Comparison of ENCODE assay signal across 8 cellular contexts in the genomic region with DNA sequence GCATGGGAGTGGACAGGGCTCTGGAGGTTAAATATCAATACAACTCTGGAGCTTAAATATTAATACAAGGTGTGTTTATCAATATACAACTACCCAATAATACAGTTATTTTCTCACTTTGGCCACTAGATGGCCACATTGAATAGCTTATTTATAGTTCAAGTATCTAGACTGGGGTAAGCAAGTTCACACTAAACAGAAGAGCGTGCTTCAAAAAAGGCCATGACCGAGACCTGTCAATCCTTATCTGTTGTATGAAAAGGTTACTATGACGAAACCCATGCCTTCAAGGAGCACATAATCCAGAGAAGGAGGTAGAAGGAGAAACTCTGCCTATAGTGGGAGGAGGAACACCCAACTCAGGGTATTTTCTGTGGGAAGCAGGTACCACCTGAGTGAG. TPM values are rescaled to one million over a fixed set of nuclear protein-coding genes. Genes with fewer than 3 reads are reported as not detected.
A peak's percentile ranks its signal among the peaks of the same experiment; 100 is the strongest.
DNase-seq lines count a peak whose midpoint lies in the region; ATAC-seq, FAIRE-seq and TF ChIP-seq lines count a peak whose summit lies in the region.

No MANE protein-coding gene starts in this region.

- no peaks in the 10 kb centered on the region for H3K9me3 ChIP-seq in GM23248 (ENCODE audit: low read depth)

- peak; percentile 81 for ATAC-seq in effector memory CD8-positive, alpha-beta T cell (replicated peaks)

- in situ Hi-C loops in GM23248 (cut with MboI), result loop anchor here (10.0 to 25.0 kb wide), 2 partner anchors 224 to 376 kb away; partner anchors contain the start of gene MAP1LC3C

- DNase-seq in stimulated activated CD4-positive, alpha-beta T cell treated with anti-CD3 and anti-CD28 coated beads, Interleukin-2, amount 100 ng/mL, for 4 hours (ENCODE audit: low read depth), result peak; percentile 1
- no peak for DNase-seq in stimulated activated CD4-positive, alpha-beta T cell treated with anti-CD3 and anti-CD28 coated beads, Interleukin-15, amount 100 ng/mL, for 24 hours
- peak; percentile 69 for DNase-seq in GM23248
- DNase-seq in LHCN-M2 (ENCODE audit: low read depth), result peak; percentile 72
- peak; percentile 73 for DNase-seq in RCC 7860 (ENCODE audit: low spot score)
- DNase-seq in effector memory CD8-positive, alpha-beta T cell, result peak; percentile 9 to 11 (median 9)
- no peak for DNase-seq in mesothelial cell of epicardium (ENCODE audit: low spot score in 2 of 2, unreplicated experiment in 2 of 2)
- no peak for DNase-seq in activated gamma-delta T cell (lab: John Stamatoyannopoulos, UW)

- no peak overlapping the region for H2AFZ ChIP-seq in GM23248

- H3K9me2 ChIP-seq in GM23248 (ENCODE audit: insufficient read depth), result no peaks in the 10 kb centered on the region

- H3K4me3 ChIP-seq in GM23248, result no peak overlapping the region

- H3K27ac ChIP-seq in GM23248, result no peak overlapping the region

- no peaks in the 10 kb centered on the region for H3K79me2 ChIP-seq in GM23248 (ENCODE audit: insufficient read depth)

- H3K36me3 ChIP-seq in GM23248 (ENCODE audit: low read depth), result no peaks in the 10 kb centered on the region

- no peak overlapping the region for H3K4me3 Mint-ChIP-seq in effector memory CD8-positive, alpha-beta T cell
- no peak overlapping the region for H3K4me3 Mint-ChIP-seq in mesothelial cell of epicardium

- 3 to 11% methylated on average over 3 of the region's 3 CpGs for WGBS in GM23248 (ENCODE audit: low coverage in 1 of 2, low lambda C conversion rate in 2 of 2, missing lambda C conversion rate in 2 of 2), 2 experiments

- H3F3A ChIP-seq in GM23248 (ENCODE audit: insufficient read depth), result peaks cover 9% of the 10 kb centered on the region; the same call in 1 of the 2 replicates

- no peaks in the 10 kb centered on the region for H3K4me1 Mint-ChIP-seq in effector memory CD8-positive, alpha-beta T cell (ENCODE audit: low read depth in 2 of 2)
- no peaks in the 10 kb centered on the region for H3K4me1 Mint-ChIP-seq in mesothelial cell of epicardium

- TF ChIP-seq CTCF in mesothelial cell of epicardium (IDR thresholded peaks at IDR 0.05; ENCODE audit: unreplicated experiment), result peak; percentile 87

- peaks cover 20% of the 10 kb centered on the region for H3K4me1 ChIP-seq in GM23248 (ENCODE audit: insufficient read depth)

- no peaks in the 10 kb centered on the region for H4K20me1 ChIP-seq in GM23248 (ENCODE audit: insufficient read depth)

- H3K9me3 Mint-ChIP-seq in effector memory CD8-positive, alpha-beta T cell, result no peaks in the 10 kb centered on the region
- no peaks in the 10 kb centered on the region for H3K9me3 Mint-ChIP-seq in mesothelial cell of epicardium

- H3K9ac ChIP-seq in GM23248, result no peak overlapping the region

- H3K4me2 ChIP-seq in GM23248 (ENCODE audit: unreplicated experiment), result no peak overlapping the region

- no peak overlapping the region for H3K27ac Mint-ChIP-seq in effector memory CD8-positive, alpha-beta T cell
- H3K27ac Mint-ChIP-seq in mesothelial cell of epicardium, result no peak overlapping the region

- H3K36me3 Mint-ChIP-seq in effector memory CD8-positive, alpha-beta T cell (ENCODE audit: insufficient read depth), result no peaks in the 10 kb centered on the region
- no peaks in the 10 kb centered on the region for H3K36me3 Mint-ChIP-seq in mesothelial cell of epicardium

- no peaks in the 10 kb centered on the region for H3K27me3 ChIP-seq in GM23248 (replicated peaks; ENCODE audit: insufficient read depth)

- peak; percentile 80 for FAIRE-seq in RCC 7860 (lab: Jason Lieb, UNC)

- no peaks in the 10 kb centered on the region for H3K27me3 Mint-ChIP-seq in effector memory CD8-positive, alpha-beta T cell
- H3K27me3 Mint-ChIP-seq in mesothelial cell of epicardium (ENCODE audit: low read depth), result no peaks in the 10 kb centered on the region

RNA-seq across cellular contexts. Expression of gene CHML, which starts 29.1 kb away (rescaled TPM):
- total RNA-seq in GM23248 (2014; rRNA removed; shearing (Covaris generic)), result 7.2 and 8.9 TPM in 2 replicates
- polyA plus RNA-seq in GM23248 (2016; fragmentation: Nextera tagmentation; extraction: Ambion mirVana), result 3.2 and 3.4 TPM in 2 replicates
- total RNA-seq in LHCN-M2 (2014; rRNA removed) (8.7 and 10.4 TPM in 2 replicates), mesothelial cell of epicardium (21.2 to 21.6 TPM (median 21.3 TPM) in 3 replicates)
- 2.3 TPM for polyA plus RNA-seq in LHCN-M2 (2012)

RNA-seq across cellular contexts. Expression of gene OPN3, which starts 29.1 kb away (rescaled TPM):
- 10.2 and 15.2 TPM in 2 replicates for total RNA-seq in GM23248 (2014; rRNA removed; shearing (Covaris generic))
- 12.3 and 14.0 TPM in 2 replicates for polyA plus RNA-seq in GM23248 (2016; fragmentation: Nextera tagmentation; extraction: Ambion mirVana)
- 33.5 and 34.5 TPM in 2 replicates for total RNA-seq in LHCN-M2 (2014; rRNA removed)
- polyA plus RNA-seq in LHCN-M2 (2012), result 18.8 TPM
- 14.4 to 15.1 TPM (median 14.6 TPM) in 3 replicates for total RNA-seq in mesothelial cell of epicardium

RNA-seq across cellular contexts. Expression of gene WDR64, which starts 41.0 kb away (rescaled TPM):
- not detected in 2 replicates for total RNA-seq in GM23248 (2014; rRNA removed; shearing (Covaris generic))
- not detected in 2 replicates for polyA plus RNA-seq in GM23248 (2016; fragmentation: Nextera tagmentation; extraction: Ambion mirVana)
- total RNA-seq in LHCN-M2 (2014; rRNA removed) (not detected in 2 replicates), mesothelial cell of epicardium (0.47 TPM in 1 of 3 replicates, not detected in the others)
- polyA plus RNA-seq in LHCN-M2 (2012), result not detected

Comparison
In these comparisons a context has a peak if more than half of its experiments do, and no peak if none do; other contexts are left out.
1. DNase-seq: peak in stimulated activated CD4-positive, alpha-beta T cell treated with anti-CD3 and anti-CD28 coated beads, Interleukin-2, amount 100 ng/mL, for 4 hours (single experiment), GM23248 (single experiment), LHCN-M2 (single experiment), RCC 7860 (single experiment) and effector memory CD8-positive, alpha-beta T cell (3 of 3); none in stimulated activated CD4-positive, alpha-beta T cell treated with anti-CD3 and anti-CD28 coated beads, Interleukin-15, amount 100 ng/mL, for 24 hours (single experiment), mesothelial cell of epicardium (0 of 2) and activated gamma-delta T cell (single experiment).